In genomic region chr6:123925360-123925759, GRCh38 we compare ENCODE assay signal across 11 cellular contexts.
DNase-seq lines count a peak whose midpoint lies in the region; ATAC-seq and TF ChIP-seq lines count a peak whose summit lies in the region.
"Had no signal": no experiment of that assay in that cellular context is flagged by ENCODE, and none has a peak within 500 bp of the region (broad histone marks: within the 10 kb centered on the region; RNA-seq: fewer than 3 reads in every experiment).

No MANE protein-coding gene starts in this region.

- H3K4me3 Mint-ChIP-seq in WTC11 = no peak overlapping the region

- no peak overlapping the region for H3K4me3 ChIP-seq in NB4 (ENCODE audit: low read depth, low read length)
- H3K4me3 ChIP-seq: lower lobe of right lung, SJSA1 had no signal

- peaks cover 10% of the 10 kb centered on the region; the same call in 1 of the 2 replicates for H3K9me3 Mint-ChIP-seq in WTC11

- no peaks in the 10 kb centered on the region for H3K4me1 Mint-ChIP-seq in WTC11

- H3K27ac ChIP-seq in substantia nigra (ENCODE audit: low read depth, low read length, poor library complexity, severe bottlenecking) = no peak overlapping the region
- H3K27ac ChIP-seq: lower lobe of right lung, SJSA1 had no signal

- CTCF ChIA-PET in WTC11 (lab: Charles Lee) = interaction anchor here (0.6 to 1.2 kb wide), 2 partner anchors 38 to 41 kb away, joined by 3 read pairs; no protein-coding TSS in a partner anchor

- TF ChIP-seq POLR2A in NB4 (IDR thresholded peaks at IDR 0.05; ENCODE audit: extremely low read depth, insufficient read length) = no peak

- TF ChIP-seq CTCF in NB4 (IDR thresholded peaks at IDR 0.05; ENCODE audit: low read depth, low read length) = no peak
- TF ChIP-seq CTCF in WTC11 (IDR thresholded peaks at IDR 0.05) = no peak

- DNase-seq in NB4 (ENCODE audit: low read depth) (peak; percentile 13), kidney glomerular epithelial cell (lab: John Stamatoyannopoulos, UW) (peak; percentile 8), foreskin melanocyte (no peak), substantia nigra (lab: John Stamatoyannopoulos, UW) (no peak), WTC11 (ENCODE audit: low spot score) (no peak)
- DNase-seq: anterior cingulate cortex; lower lobe of right lung; stimulated activated CD4-positive, alpha-beta T cell treated with anti-CD3 and anti-CD28 coated beads, Interleukin-4, amount 100 ng/mL, for 4 hours had no signal

- ATAC-seq in GM19035 (IDR thresholded peaks at IDR 0.05; ENCODE audit: unreplicated experiment) = peak; percentile 87
- peak; percentile 96 for ATAC-seq in HG02759 (IDR thresholded peaks at IDR 0.05; ENCODE audit: unreplicated experiment)
- no peak for ATAC-seq in WTC11
- ATAC-seq: lower lobe of right lung had no signal

- H3K27ac Mint-ChIP-seq in WTC11 = no peak overlapping the region

- no peaks in the 10 kb centered on the region for H3K36me3 Mint-ChIP-seq in WTC11

- H3K27me3 Mint-ChIP-seq in WTC11 (ENCODE audit: low read depth) = no peaks in the 10 kb centered on the region

- POLR2A ChIA-PET in WTC11 (lab: Charles Lee) = no interaction called here

TF ChIP-seq in WTC11, 78 proteins besides CTCF, POLR2A, EP300 and RAD21:
- no peak for TF ChIP-seq ZNF219 (CRISPR knock-in tag; IDR thresholded peaks at IDR 0.05; ENCODE audit: borderline replicate concordance)
- TF ChIP-seq E2F5 (CRISPR knock-in tag; IDR thresholded peaks at IDR 0.05) = no peak
- no peak for TF ChIP-seq ZNF317 (CRISPR knock-in tag; IDR thresholded peaks at IDR 0.05; ENCODE audit: borderline replicate concordance, low read depth)
- TF ChIP-seq KAT7 (CRISPR knock-in tag; IDR thresholded peaks at IDR 0.05; ENCODE audit: borderline replicate concordance) = no peak
- no peak for TF ChIP-seq JAZF1 (CRISPR knock-in tag; IDR thresholded peaks at IDR 0.05)
- TF ChIP-seq HMGXB4 (CRISPR knock-in tag; IDR thresholded peaks at IDR 0.05) = no peak
- no peak for TF ChIP-seq NR1H2 (CRISPR knock-in tag; IDR thresholded peaks at IDR 0.05)
- TF ChIP-seq, protein P1, sequence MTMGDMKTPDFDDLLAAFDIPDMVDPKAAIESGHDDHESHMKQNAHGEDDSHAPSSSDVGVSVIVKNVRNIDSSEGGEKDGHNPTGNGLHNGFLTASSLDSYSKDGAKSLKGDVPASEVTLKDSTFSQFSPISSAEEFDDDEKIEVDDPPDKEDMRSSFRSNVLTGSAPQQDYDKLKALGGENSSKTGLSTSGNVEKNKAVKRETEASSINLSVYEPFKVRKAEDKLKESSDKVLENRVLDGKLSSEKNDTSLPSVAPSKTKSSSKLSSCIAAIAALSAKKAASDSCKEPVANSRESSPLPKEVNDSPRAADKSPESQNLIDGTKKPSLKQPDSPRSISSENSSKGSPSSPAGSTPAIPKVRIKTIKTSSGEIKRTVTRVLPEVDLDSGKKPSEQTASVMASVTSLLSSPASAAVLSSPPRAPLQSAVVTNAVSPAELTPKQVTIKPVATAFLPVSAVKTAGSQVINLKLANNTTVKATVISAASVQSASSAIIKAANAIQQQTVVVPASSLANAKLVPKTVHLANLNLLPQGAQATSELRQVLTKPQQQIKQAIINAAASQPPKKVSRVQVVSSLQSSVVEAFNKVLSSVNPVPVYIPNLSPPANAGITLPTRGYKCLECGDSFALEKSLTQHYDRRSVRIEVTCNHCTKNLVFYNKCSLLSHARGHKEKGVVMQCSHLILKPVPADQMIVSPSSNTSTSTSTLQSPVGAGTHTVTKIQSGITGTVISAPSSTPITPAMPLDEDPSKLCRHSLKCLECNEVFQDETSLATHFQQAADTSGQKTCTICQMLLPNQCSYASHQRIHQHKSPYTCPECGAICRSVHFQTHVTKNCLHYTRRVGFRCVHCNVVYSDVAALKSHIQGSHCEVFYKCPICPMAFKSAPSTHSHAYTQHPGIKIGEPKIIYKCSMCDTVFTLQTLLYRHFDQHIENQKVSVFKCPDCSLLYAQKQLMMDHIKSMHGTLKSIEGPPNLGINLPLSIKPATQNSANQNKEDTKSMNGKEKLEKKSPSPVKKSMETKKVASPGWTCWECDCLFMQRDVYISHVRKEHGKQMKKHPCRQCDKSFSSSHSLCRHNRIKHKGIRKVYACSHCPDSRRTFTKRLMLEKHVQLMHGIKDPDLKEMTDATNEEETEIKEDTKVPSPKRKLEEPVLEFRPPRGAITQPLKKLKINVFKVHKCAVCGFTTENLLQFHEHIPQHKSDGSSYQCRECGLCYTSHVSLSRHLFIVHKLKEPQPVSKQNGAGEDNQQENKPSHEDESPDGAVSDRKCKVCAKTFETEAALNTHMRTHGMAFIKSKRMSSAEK (CRISPR knock-in tag; IDR thresholded peaks at IDR 0.05; ENCODE audit: borderline replicate concordance) = no peak
- TF ChIP-seq ZNF232 (CRISPR knock-in tag; IDR thresholded peaks at IDR 0.05) = no peak

Comparison
In these comparisons a context has a peak if more than half of its experiments do, and no peak if none do; other contexts are left out.
1. DNase-seq: peak in NB4 (single experiment) and kidney glomerular epithelial cell (single experiment); none in foreskin melanocyte (single experiment), substantia nigra (0 of 49) and WTC11 (single experiment).